Comparison of ENCODE assay signal across 8 cellular contexts in genomic region chr13:113836917-113837553, GRCh38. TPM values are rescaled to one million over a fixed set of nuclear protein-coding genes. Genes with fewer than 3 reads are reported as not detected.
DNase-seq lines count a peak whose midpoint lies in the region; ATAC-seq and TF ChIP-seq lines count a peak whose summit lies in the region.

No MANE protein-coding gene starts in this region.

- H3K9me3 ChIP-seq in HUES48 (ENCODE audit: control insufficient read depth, insufficient read depth, low read length) (no peaks in the 10 kb centered on the region), right cardiac atrium (ENCODE audit: control insufficient read depth, low read length) (no peaks in the 10 kb centered on the region), stomach smooth muscle (ENCODE audit: control insufficient read depth in 2 of 2, low read length in 2 of 2) (no peaks in the 10 kb centered on the region)

- WGBS in right cardiac atrium, result 20% methylated on average over 19 of the region's 19 CpGs

- H3K4me1 Mint-ChIP-seq in activated T-helper 17 cell treated with anti-CD3 and anti-CD28 coated beads, Interleukin-2, amount 50 U/mL, for 72 hours, result peaks cover 10% of the 10 kb centered on the region

- H3K27ac Mint-ChIP-seq in activated T-helper 17 cell treated with anti-CD3 and anti-CD28 coated beads, Interleukin-2, amount 50 U/mL, for 72 hours, result peak overlapping the region; percentile 83

- no peak overlapping the region for H3K9ac ChIP-seq in HUES48 (ENCODE audit: low read depth, low read length)
- H3K9ac ChIP-seq in stomach smooth muscle (ENCODE audit: low read length in 2 of 2), result peak overlapping the region; percentile 47 to 48

- H3K4me3 Mint-ChIP-seq in activated T-helper 17 cell treated with anti-CD3 and anti-CD28 coated beads, Interleukin-2, amount 50 U/mL, for 72 hours, result no peak overlapping the region

- H3K36me3 Mint-ChIP-seq in activated T-helper 17 cell treated with anti-CD3 and anti-CD28 coated beads, Interleukin-2, amount 50 U/mL, for 72 hours (ENCODE audit: low read depth), result no peaks in the 10 kb centered on the region

- peak; percentile 57 for DNase-seq in AG09319 (ENCODE audit: extremely low read depth, low read depth)
- peak; percentile 71 to 84 (median 83) for DNase-seq in right cardiac atrium
- no peak for DNase-seq in OCI-M2 (lab: John Stamatoyannopoulos, UW; ENCODE audit: unreplicated experiment)
- no peak for DNase-seq in mesenteric fat pad (ENCODE audit: low spot score)

- H3K4me3 ChIP-seq in HUES48 (ENCODE audit: low read depth, low read length) (no peak overlapping the region), right cardiac atrium (ENCODE audit: low read length) (no peak overlapping the region), stomach smooth muscle (ENCODE audit: low read length in 2 of 2) (peak overlapping the region; percentile 36 to 49)

- peaks cover 2% of the 10 kb centered on the region for H3K9me3 Mint-ChIP-seq in activated T-helper 17 cell treated with anti-CD3 and anti-CD28 coated beads, Interleukin-2, amount 50 U/mL, for 72 hours

- no peaks in the 10 kb centered on the region for H3K27me3 ChIP-seq in HUES48 (ENCODE audit: control insufficient read depth, insufficient read depth, low read length)
- no peaks in the 10 kb centered on the region for H3K27me3 ChIP-seq in right cardiac atrium (ENCODE audit: control insufficient read depth, insufficient read depth)
- no peaks in the 10 kb centered on the region for H3K27me3 ChIP-seq in stomach smooth muscle (ENCODE audit: control insufficient read depth in 1 of 2, insufficient read depth in 2 of 2, low read length in 2 of 2)

- H3K27ac ChIP-seq in HUES48 (ENCODE audit: low read depth, low read length), result peak overlapping the region; percentile 16
- H3K27ac ChIP-seq in right cardiac atrium (ENCODE audit: low read length), result peak overlapping the region; percentile 59
- peak overlapping the region; percentile 91 for H3K27ac ChIP-seq in stomach smooth muscle (ENCODE audit: low read length)

- H3K36me3 ChIP-seq in HUES48 (ENCODE audit: control insufficient read depth, insufficient read depth, low read length), result peaks cover 18% of the 10 kb centered on the region
- peaks cover 17 to 18% of the 10 kb centered on the region in 2 donors for H3K36me3 ChIP-seq in stomach smooth muscle (ENCODE audit: control insufficient read depth in 2 of 2, insufficient read depth in 2 of 2, low read length in 2 of 2)

- peak; percentile 25 for ATAC-seq in activated T-helper 17 cell treated with anti-CD3 and anti-CD28 coated beads, Interleukin-2, amount 50 U/mL, for 72 hours (replicated peaks)
- ATAC-seq in right cardiac atrium (peak; percentile 80 to 82), HG03442 (IDR thresholded peaks at IDR 0.05; ENCODE audit: unreplicated experiment) (no peak)

- TF ChIP-seq CTCF in AG09319 (IDR thresholded peaks at IDR 0.05; ENCODE audit: low read depth, low read length), result no peak

- intact Hi-C loops in right cardiac atrium (cut with DNase I), result no loop called here

- peaks cover 5% of the 10 kb centered on the region; the same call in 1 of the 2 replicates for H3K4me1 ChIP-seq in HUES48 (ENCODE audit: control insufficient read depth, insufficient read depth, low read length)
- peaks cover 18% of the 10 kb centered on the region for H3K4me1 ChIP-seq in right cardiac atrium (ENCODE audit: control insufficient read depth, insufficient read depth, low read length)
- peaks cover 49% of the 10 kb centered on the region for H3K4me1 ChIP-seq in stomach smooth muscle (ENCODE audit: control insufficient read depth, insufficient read depth, low read length)

- no peaks in the 10 kb centered on the region for H3K27me3 Mint-ChIP-seq in activated T-helper 17 cell treated with anti-CD3 and anti-CD28 coated beads, Interleukin-2, amount 50 U/mL, for 72 hours

RNA-seq across cellular contexts. Expression of gene GAS6, which starts 26.8 kb away (rescaled TPM):
- total RNA-seq in activated T-helper 17 cell treated with anti-CD3 and anti-CD28 coated beads, Interleukin-2, amount 50 U/mL, for 72 hours, result under 1 TPM; 0.56 to 0.58 TPM
- 100 to 1,000 TPM; 197 to 213 (median 202) TPM for total RNA-seq in right cardiac atrium
- 273 TPM for polyA plus RNA-seq in right cardiac atrium
- 88.6 TPM for total RNA-seq in mesenteric fat pad

Comparison
In these comparisons a context has a peak if more than half of its experiments do, and no peak if none do; other contexts are left out.
1. DNase-seq: peak in AG09319 (single experiment) and right cardiac atrium (3 of 3); none in OCI-M2 (single experiment) and mesenteric fat pad (single experiment).
2. H3K27ac ChIP-seq: peak in every context shown above with its lines; median percentile 91 in stomach smooth muscle; 59 in right cardiac atrium; 16 in HUES48.
3. H3K4me3 ChIP-seq: peak in stomach smooth muscle (2 of 2); none in HUES48 (single experiment) and right cardiac atrium (single experiment).
4. RNA of gene GAS6, which starts 26.8 kb away (total RNA-seq): 197 to 213 TPM in right cardiac atrium and 88.6 TPM in mesenteric fat pad (single experiment); 0.56 to 0.58 TPM in activated T-helper 17 cell treated with anti-CD3 and anti-CD28 coated beads, Interleukin-2, amount 50 U/mL, for 72 hours; every median in the first group is over 10 times any median in the second.